In the genomic region with DNA sequence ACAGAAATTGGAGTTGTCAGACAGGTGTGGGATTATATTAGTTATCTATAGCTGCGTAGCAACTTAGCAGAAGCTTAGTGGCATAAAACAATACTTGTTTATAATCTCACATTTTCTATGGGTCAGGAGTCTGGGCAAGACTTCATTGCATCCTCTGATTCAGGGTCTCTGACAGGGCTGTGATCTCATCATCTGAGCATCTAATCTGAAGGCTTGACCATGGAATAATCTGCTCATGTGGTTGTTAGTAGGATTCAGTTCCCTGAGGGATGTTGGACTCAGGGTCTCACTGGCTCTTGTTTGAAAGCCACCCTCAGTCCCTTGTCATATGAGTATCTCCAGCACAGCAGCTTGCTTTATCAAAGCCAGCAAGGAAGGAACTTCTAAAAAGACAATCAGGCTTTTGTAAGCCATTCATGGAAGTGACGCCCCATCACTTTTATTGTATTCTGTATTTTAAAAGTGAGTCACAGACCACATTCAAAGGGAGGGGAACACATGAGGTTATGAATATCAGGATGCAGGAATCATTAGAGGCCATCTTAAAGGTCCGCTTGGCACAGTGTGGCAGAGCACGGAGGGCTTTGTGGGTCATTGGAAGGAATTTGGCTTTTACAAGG, we compare ENCODE assay signal across 1 cellular context.
TF ChIP-seq lines count a peak whose summit lies in the region.

No MANE protein-coding gene starts in this region.

TF ChIP-seq in endothelial cell of umbilical vein, 7 proteins besides CTCF, POLR2A, EP300 and RAD21 (continued from another document):
- TF ChIP-seq FOS (IDR thresholded peaks at IDR 0.05; ENCODE audit: borderline replicate concordance, insufficient read depth, low read length) (peak; percentile 39), EZH2 (IDR thresholded peaks at IDR 0.05; ENCODE audit: borderline replicate concordance, low read depth, low read length, severe bottlenecking) (no peak)
